16 cellular contexts compared by ENCODE assay signal in the genomic region with DNA sequence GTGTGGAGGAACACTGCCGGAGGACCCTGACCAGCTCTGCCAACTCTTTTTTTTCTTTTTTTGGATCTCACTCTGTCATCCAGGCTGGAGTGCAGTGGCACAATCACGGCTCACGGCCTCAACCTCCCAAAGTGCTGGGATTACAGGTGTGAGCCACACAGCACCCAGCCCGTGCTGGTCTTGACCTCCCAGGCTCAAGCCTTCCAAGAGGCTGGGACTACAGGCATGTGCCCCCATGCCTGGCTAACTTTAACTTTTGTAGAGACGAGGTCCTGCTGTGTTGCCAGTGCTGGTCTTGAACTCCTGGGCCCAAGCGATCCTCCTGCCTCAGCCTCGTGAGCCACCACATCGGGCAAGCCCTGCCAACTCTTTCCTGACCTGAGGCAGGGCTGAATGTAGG. TPM values are rescaled to one million over a fixed set of nuclear protein-coding genes. Genes with fewer than 3 reads are reported as not detected.
DNase-seq lines count a peak whose midpoint lies in the region; ATAC-seq and TF ChIP-seq lines count a peak whose summit lies in the region.
"Had no signal": no experiment of that assay in that cellular context is flagged by ENCODE, and none has a peak within 500 bp of the region (broad histone marks: within the 10 kb centered on the region; RNA-seq: fewer than 3 reads in every experiment).

No MANE protein-coding gene starts in this region.

- DNase-seq in T-helper 2 cell treated with Interferon-gamma antibody and Interleukin-4, amounts not matched to agents 5 μg/mL and 100 μg/mL, for 36 hours (ENCODE audit: low spot score) = no peak
- DNase-seq in T-helper 2 cell = no peak
- no peak for DNase-seq in GM23338 (ENCODE audit: low spot score)
- no peak for DNase-seq in ascending aorta (ENCODE audit: low spot score in 2 of 2)
- no peak for DNase-seq in prostate gland (ENCODE audit: low spot score)
- DNase-seq in inferior parietal cortex (ENCODE audit: extremely low spot score) = no peak
- DNase-seq in SK-N-SH = no peak
- no peak for DNase-seq in AG08396 (ENCODE audit: low spot score)
- DNase-seq: 8988T; cerebellar nuclear complex; esophagus squamous epithelium; NCI-H2081 treated with DMSO at 0.1 percent for 48 hours; NCI-H82; sigmoid colon; stimulated activated CD4-positive, alpha-beta T cell treated with anti-CD3 and anti-CD28 coated beads, Interleukin-4, amount 100 ng/mL, for 1 hour had no signal

- H2AFZ ChIP-seq in GM23338 = peak overlapping the region; percentile 16; the same call in 1 of the 2 replicates
- no peak overlapping the region for H2AFZ ChIP-seq in SK-N-SH (ENCODE audit: low read depth)

- TF ChIP-seq CTCF in GM23338 (conservative IDR thresholded peaks at IDR 0.05; ENCODE audit: low read depth in 2 of 2) (no peak), ascending aorta (IDR thresholded peaks at IDR 0.05) (no peak), prostate gland (IDR thresholded peaks at IDR 0.05) (no peak), SK-N-SH (IDR thresholded peaks at IDR 0.05) (no peak)

- 0 out of 2 replicates have a peak overlapping the region, but pooled peaks have one; percentile 63 for H3K27ac ChIP-seq in GM23338 (ENCODE audit: low read depth)
- H3K27ac ChIP-seq in ascending aorta = peak overlapping the region; percentile 80 to 92
- H3K27ac ChIP-seq in prostate gland = peak overlapping the region; percentile 31 to 81
- no peak overlapping the region for H3K27ac ChIP-seq in SK-N-SH (ENCODE audit: low read depth in 2 of 2, low read length in 1 of 2)
- H3K27ac ChIP-seq: esophagus squamous epithelium, sigmoid colon had no signal

- no peak for TF ChIP-seq EP300 in SK-N-SH (IDR thresholded peaks at IDR 0.05; ENCODE audit: borderline replicate concordance in 1 of 2, low read depth in 1 of 2, low read length in 1 of 2)

- peak overlapping the region; percentile 48 for H3K4me3 Mint-ChIP-seq in T-helper 2 cell treated with Interferon-gamma antibody and Interleukin-4, amounts not matched to agents 5 μg/mL and 100 μg/mL, for 36 hours
- no peak overlapping the region for H3K4me3 Mint-ChIP-seq in GM23338

- WGBS in prostate gland = 82% methylated on average over 8 of the region's 8 CpGs
- WGBS in SK-N-SH (ENCODE audit: low lambda C conversion rate) = 80% methylated on average over 8 of the region's 8 CpGs

- intact Hi-C loops in ascending aorta (cut with DNase I) = loop anchor here (5.0 kb wide), 2 partner anchors 75 to 115 kb away; no protein-coding TSS in a partner anchor
- intact Hi-C loops in prostate gland (cut with DNase I) = no loop called here

- peaks cover 29% of the 10 kb centered on the region for H3K4me1 Mint-ChIP-seq in T-helper 2 cell treated with Interferon-gamma antibody and Interleukin-4, amounts not matched to agents 5 μg/mL and 100 μg/mL, for 36 hours (ENCODE audit: low read depth)
- peaks cover 35% of the 10 kb centered on the region for H3K4me1 Mint-ChIP-seq in GM23338

- H3F3A ChIP-seq in GM23338 (replicated peaks; ENCODE audit: low read depth) (peaks cover 7% of the 10 kb centered on the region; the same call in 1 of the 2 replicates), SK-N-SH (replicated peaks; ENCODE audit: insufficient read depth) (no peaks in the 10 kb centered on the region)

- no peak for TF ChIP-seq RAD21 in SK-N-SH (IDR thresholded peaks at IDR 0.05; ENCODE audit: low read length)

- no peak overlapping the region for H3K27ac Mint-ChIP-seq in T-helper 2 cell treated with Interferon-gamma antibody and Interleukin-4, amounts not matched to agents 5 μg/mL and 100 μg/mL, for 36 hours
- no peak overlapping the region for H3K27ac Mint-ChIP-seq in GM23338

- CTCF ChIA-PET in SK-N-SH (lab: Yijun Ruan, JAX) = no interaction called here

- H3K27me3 ChIP-seq in GM23338 (ENCODE audit: insufficient read depth) = no peaks in the 10 kb centered on the region
- no peaks in the 10 kb centered on the region for H3K27me3 ChIP-seq in ascending aorta
- H3K27me3 ChIP-seq in prostate gland (replicated peaks; ENCODE audit: insufficient read depth) = no peaks in the 10 kb centered on the region
- H3K27me3 ChIP-seq in SK-N-SH (ENCODE audit: insufficient read depth) = no peaks in the 10 kb centered on the region
- H3K27me3 ChIP-seq: esophagus squamous epithelium, sigmoid colon had no signal

- POLR2A ChIA-PET in SK-N-SH (lab: Yijun Ruan, JAX) = no interaction called here

- peaks cover 14% of the 10 kb centered on the region for H3K4me1 ChIP-seq in GM23338 (ENCODE audit: insufficient read depth)
- H3K4me1 ChIP-seq in ascending aorta = peaks cover 0 to 10% of the 10 kb centered on the region in 2 donors
- H3K4me1 ChIP-seq in prostate gland (replicated peaks) = no peaks in the 10 kb centered on the region
- no peaks in the 10 kb centered on the region for H3K4me1 ChIP-seq in SK-N-SH (ENCODE audit: control insufficient read depth in 1 of 2, insufficient read depth in 2 of 2, low read depth in 1 of 2, low read length in 1 of 2)

- H3K4me2 ChIP-seq in GM23338 = no peak overlapping the region
- no peak overlapping the region for H3K4me2 ChIP-seq in SK-N-SH

- H3K27me3 Mint-ChIP-seq in T-helper 2 cell treated with Interferon-gamma antibody and Interleukin-4, amounts not matched to agents 5 μg/mL and 100 μg/mL, for 36 hours (ENCODE audit: low read depth) = no peaks in the 10 kb centered on the region
- H3K27me3 Mint-ChIP-seq in GM23338 (ENCODE audit: insufficient read depth, low read depth, poor library complexity) = peaks cover 10% of the 10 kb centered on the region

- no peak overlapping the region for H3K9ac ChIP-seq in SK-N-SH

- H4K20me1 ChIP-seq in GM23338 (replicated peaks; ENCODE audit: insufficient read depth) (no peaks in the 10 kb centered on the region), SK-N-SH (ENCODE audit: insufficient read depth) (no peaks in the 10 kb centered on the region)

- H3K9me3 ChIP-seq in ascending aorta (no peaks in the 10 kb centered on the region), prostate gland (no peaks in the 10 kb centered on the region), SK-N-SH (no peaks in the 10 kb centered on the region)
- H3K9me3 ChIP-seq: esophagus squamous epithelium, sigmoid colon had no signal

- H3K4me3 ChIP-seq in GM23338 = no peak overlapping the region
- peak overlapping the region; percentile 57 to 67 for H3K4me3 ChIP-seq in ascending aorta
- peak overlapping the region; percentile 34 to 51 for H3K4me3 ChIP-seq in prostate gland
- no peak overlapping the region for H3K4me3 ChIP-seq in SK-N-SH (ENCODE audit: low read depth in 2 of 2, low read length in 1 of 2)
- H3K4me3 ChIP-seq: sigmoid colon had no signal

- no peaks in the 10 kb centered on the region; the same call in 1 of the 2 replicates for H3K9me2 ChIP-seq in GM23338 (ENCODE audit: insufficient read depth)
- H3K9me2 ChIP-seq in SK-N-SH = no peaks in the 10 kb centered on the region

- H3K79me2 ChIP-seq in GM23338 (replicated peaks; ENCODE audit: insufficient read depth) = no peaks in the 10 kb centered on the region
- no peaks in the 10 kb centered on the region for H3K79me2 ChIP-seq in SK-N-SH (ENCODE audit: insufficient read depth)

- no peak for ATAC-seq in GM23338
- ATAC-seq: Right ventricle myocardium inferior had no signal

- peaks cover 14% of the 10 kb centered on the region for H3K36me3 Mint-ChIP-seq in T-helper 2 cell treated with Interferon-gamma antibody and Interleukin-4, amounts not matched to agents 5 μg/mL and 100 μg/mL, for 36 hours (ENCODE audit: low read depth)
- H3K36me3 Mint-ChIP-seq in GM23338 (ENCODE audit: low read depth) = peaks cover 8% of the 10 kb centered on the region; the same call in 1 of the 3 replicates

- H3K36me3 ChIP-seq in GM23338 (ENCODE audit: insufficient read depth) (no peaks in the 10 kb centered on the region), ascending aorta (no peaks in the 10 kb centered on the region), prostate gland (no peaks in the 10 kb centered on the region), SK-N-SH (replicated peaks in 1 of 2; ENCODE audit: control insufficient read depth in 1 of 2, insufficient read depth in 2 of 2, low read length in 1 of 2) (no peaks in the 10 kb centered on the region)

- no peak for TF ChIP-seq POLR2A in prostate gland (IDR thresholded peaks at IDR 0.05)

- no peaks in the 10 kb centered on the region for H3K9me3 Mint-ChIP-seq in T-helper 2 cell treated with Interferon-gamma antibody and Interleukin-4, amounts not matched to agents 5 μg/mL and 100 μg/mL, for 36 hours
- H3K9me3 Mint-ChIP-seq in GM23338 = no peaks in the 10 kb centered on the region

TF ChIP-seq in GM23338, 12 proteins besides CTCF, POLR2A, EP300 and RAD21 (continues in another document):
- TF ChIP-seq JUNB (IDR thresholded peaks at IDR 0.05; ENCODE audit: unreplicated experiment) (no peak), EZH2 (IDR thresholded peaks at IDR 0.05; ENCODE audit: low read depth, unreplicated experiment) (no peak), ZNF331 (CRISPR knock-in tag; IDR thresholded peaks at IDR 0.05; ENCODE audit: low read depth) (no peak), POLR2AphosphoS5 (IDR thresholded peaks at IDR 0.05; ENCODE audit: low read depth) (no peak)

TF ChIP-seq in SK-N-SH, 30 proteins besides CTCF, POLR2A, EP300 and RAD21:
- no peak for TF ChIP-seq NFIC (IDR thresholded peaks at IDR 0.05; ENCODE audit: borderline replicate concordance)

RNA-seq across cellular contexts. Expression of a gene that starts 11.2 kb away (rescaled TPM):
- 135 and 137 TPM in 2 replicates for total RNA-seq in GM23338 (2014; rRNA removed; shearing (Covaris generic))
- polyA plus RNA-seq in GM23338 (2016; fragmentation: Nextera tagmentation; extraction: Ambion mirVana) (27.2 and 28.3 TPM in 2 replicates), SK-N-SH (2012; rRNA removed) (0.13 and 0.29 TPM in 2 replicates)
- total RNA-seq in ascending aorta (16.7 TPM), prostate gland (10 to 100 TPM; 22.9 to 58.2 TPM)
- polyA plus RNA-seq in SK-N-SH (2012; cell fraction: cytosol; rRNA removed) = 0.21 and 0.26 TPM in 2 replicates
- 0.16 and 0.25 TPM in 2 replicates for polyA plus RNA-seq in SK-N-SH (2012; cell fraction: nucleus; rRNA removed)

Comparison
In these comparisons a context has a peak if more than half of its experiments do, and no peak if none do; other contexts are left out.
1. H3K27ac ChIP-seq: peak in GM23338 (single experiment), ascending aorta (2 of 2) and prostate gland (2 of 2); none in SK-N-SH (0 of 2).
2. H3K4me3 ChIP-seq: peak in ascending aorta (2 of 2) and prostate gland (2 of 2); none in GM23338 (single experiment) and SK-N-SH (0 of 2).